In the genomic region with DNA sequence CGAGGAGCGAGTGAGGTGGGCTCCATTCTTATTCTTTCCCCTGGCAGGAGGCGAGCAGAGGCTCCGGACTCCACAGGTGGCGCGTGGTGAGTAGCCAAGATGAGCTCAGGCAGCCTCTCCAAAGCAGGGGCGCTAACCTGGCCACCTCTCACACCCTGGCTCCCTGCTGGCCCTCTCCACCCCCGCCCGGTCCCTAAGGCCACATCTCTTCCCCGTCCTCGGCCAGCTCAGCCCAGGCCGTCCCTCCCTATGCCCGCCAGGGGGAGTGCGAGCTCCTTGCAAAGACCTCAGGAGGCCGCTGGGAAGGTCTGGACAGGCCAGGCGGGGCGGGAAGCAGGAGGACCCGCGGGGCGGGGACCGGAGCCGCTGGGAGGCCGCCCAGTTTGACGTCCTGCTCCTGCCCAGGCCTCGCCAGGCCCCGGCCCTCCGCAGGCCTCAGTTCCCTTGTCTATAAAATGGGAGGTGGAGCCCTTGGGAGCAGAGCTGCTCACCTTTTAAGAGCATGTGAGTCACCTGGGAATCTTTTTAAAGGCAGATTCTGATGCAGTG, we compare ENCODE assay signal across 9 cellular contexts. TPM values are rescaled to one million over a fixed set of nuclear protein-coding genes. Genes with fewer than 3 reads are reported as not detected.
A peak's percentile ranks its signal among the peaks of the same experiment; 100 is the strongest.
DNase-seq lines count a peak whose midpoint lies in the region; ATAC-seq and FAIRE-seq lines count a peak whose summit lies in the region.
"Had no signal": no experiment of that assay in that cellular context is flagged by ENCODE, and none has a peak within 500 bp of the region (broad histone marks: within the 10 kb centered on the region; RNA-seq: fewer than 3 reads in every experiment).

No MANE protein-coding gene starts in this region.

- POLR2A ChIA-PET in naive thymus-derived CD8-positive, alpha-beta T cell (lab: Charles Lee) = no interaction called here

- no peaks in the 10 kb centered on the region for H3K9me3 ChIP-seq in NT2/D1 (ENCODE audit: insufficient read depth, low read length)

- no peaks in the 10 kb centered on the region for H3K9me3 Mint-ChIP-seq in naive thymus-derived CD8-positive, alpha-beta T cell
- H3K9me3 Mint-ChIP-seq in stimulated activated effector memory CD8-positive, alpha-beta T cell treated with anti-CD3 and anti-CD28 coated beads, Interleukin-12 subunit alpha, Interleukin-12 subunit beta, amount 100 ng/mL, for 72 hours = no peaks in the 10 kb centered on the region

- H3K36me3 ChIP-seq in NT2/D1 (ENCODE audit: insufficient read depth, insufficient read length, low read length) = no peaks in the 10 kb centered on the region

- no peaks in the 10 kb centered on the region for H3K27me3 ChIP-seq in NT2/D1 (ENCODE audit: insufficient read depth, insufficient read length)

- H3K27me3 Mint-ChIP-seq in naive thymus-derived CD8-positive, alpha-beta T cell = peaks cover 8 to 51% (median 23%) of the 10 kb centered on the region in 5 donors

- no peak overlapping the region for H3K4me3 Mint-ChIP-seq in naive thymus-derived CD8-positive, alpha-beta T cell
- no peak overlapping the region for H3K4me3 Mint-ChIP-seq in stimulated activated effector memory CD8-positive, alpha-beta T cell treated with anti-CD3 and anti-CD28 coated beads, Interleukin-12 subunit alpha, Interleukin-12 subunit beta, amount 100 ng/mL, for 72 hours

- peaks cover 9% of the 10 kb centered on the region for H3K4me1 ChIP-seq in NT2/D1 (ENCODE audit: insufficient read depth, insufficient read length)

- no peak overlapping the region for H3K27ac Mint-ChIP-seq in naive thymus-derived CD8-positive, alpha-beta T cell
- no peak overlapping the region for H3K27ac Mint-ChIP-seq in stimulated activated effector memory CD8-positive, alpha-beta T cell treated with anti-CD3 and anti-CD28 coated beads, Interleukin-12 subunit alpha, Interleukin-12 subunit beta, amount 100 ng/mL, for 72 hours

- peak; percentile 90 for ATAC-seq in GM19372 (IDR thresholded peaks at IDR 0.05; ENCODE audit: low read depth, unreplicated experiment)
- ATAC-seq in esophagus mucosa = peak; percentile 92
- peak; percentile 56 to 80 for ATAC-seq in naive thymus-derived CD8-positive, alpha-beta T cell
- peak; percentile 87 for ATAC-seq in stimulated activated effector memory CD8-positive, alpha-beta T cell treated with anti-CD3 and anti-CD28 coated beads, Interleukin-12 subunit alpha, Interleukin-12 subunit beta, amount 100 ng/mL, for 72 hours

- peak in 13 of 14 donors; percentile 44 to 90 (median 83) for DNase-seq in C1 segment of cervical spinal cord (lab: John Stamatoyannopoulos, UW)
- peak; percentile 89 for DNase-seq in HTR-8/SVneo (ENCODE audit: insufficient read length, low spot score)
- peak; percentile 95 for DNase-seq in NT2/D1 (ENCODE audit: low read depth, low spot score)
- DNase-seq in activated CD8-positive, alpha-beta memory T cell treated with anti-CD3 and anti-CD28 coated beads, Interleukin-2, amount 50 U/mL, for 48 hours = peak; percentile 87
- DNase-seq in naive thymus-derived CD8-positive, alpha-beta T cell = peak; percentile 24 to 77 (median 46)
- DNase-seq in stimulated activated effector memory CD8-positive, alpha-beta T cell treated with anti-CD3 and anti-CD28 coated beads, Interleukin-12 subunit alpha, Interleukin-12 subunit beta, amount 100 ng/mL, for 72 hours (ENCODE audit: low spot score in 2 of 2) = peak; percentile 65 to 86

- H3K4me1 Mint-ChIP-seq in naive thymus-derived CD8-positive, alpha-beta T cell = peaks cover 0 to 9% (median 5%) of the 10 kb centered on the region in 4 donors
- no peaks in the 10 kb centered on the region for H3K4me1 Mint-ChIP-seq in stimulated activated effector memory CD8-positive, alpha-beta T cell treated with anti-CD3 and anti-CD28 coated beads, Interleukin-12 subunit alpha, Interleukin-12 subunit beta, amount 100 ng/mL, for 72 hours

- no peak for FAIRE-seq in HTR-8/SVneo (lab: Jason Lieb, UNC)

- H3K36me3 Mint-ChIP-seq in naive thymus-derived CD8-positive, alpha-beta T cell = peaks cover 0 to 2% (median 0%) of the 10 kb centered on the region in 3 donors
- H3K36me3 Mint-ChIP-seq in stimulated activated effector memory CD8-positive, alpha-beta T cell treated with anti-CD3 and anti-CD28 coated beads, Interleukin-12 subunit alpha, Interleukin-12 subunit beta, amount 100 ng/mL, for 72 hours = no peaks in the 10 kb centered on the region

- H3K4me3 ChIP-seq in NT2/D1 (ENCODE audit: insufficient read length, low read depth) = peak overlapping the region; percentile 4

- peak overlapping the region; percentile 61 for H3K9ac ChIP-seq in NT2/D1 (ENCODE audit: insufficient read length, low read depth)

RNA-seq across cellular contexts. Expression of a gene that starts 46.3 kb away (rescaled TPM):
- 7.1 TPM for total RNA-seq in esophagus mucosa
- not detected for total RNA-seq in naive thymus-derived CD8-positive, alpha-beta T cell
- under 1 TPM in 1 of 3 donors, not detected in 2; 0.34 TPM for polyA plus RNA-seq in naive thymus-derived CD8-positive, alpha-beta T cell
- total RNA-seq: T-helper 1 cell treated with Interleukin-12 subunit alpha and Interleukin-12 subunit beta and Interleukin-4 antibody, amounts not matched to agents 30 ng/mL and 1 ng/mL, for 36 hours had no signal

Comparison
In these comparisons a context has a peak if more than half of its experiments do, and no peak if none do; other contexts are left out.
1. Peak in every context shown above with its lines: DNase-seq, ATAC-seq and H3K4me3 ChIP-seq.